In genomic region chr5:94891565-94892362, GRCh38 we compare ENCODE assay signal across 21 cellular contexts.
"Had no signal": no experiment of that assay in that cellular context is flagged by ENCODE, and none has a peak within 500 bp of the region (broad histone marks: within the 10 kb centered on the region; RNA-seq: fewer than 3 reads in every experiment).

No MANE protein-coding gene starts in this region.

- DNase-seq: cortex of kidney; gastrocnemius medialis; heart left ventricle; kidney; left cardiac atrium; left lung; mesenchymal stem cell; midbrain; naive thymus-derived CD4-positive, alpha-beta T cell; nucleus accumbens; right cardiac atrium; sigmoid colon; stimulated activated CD4-positive, alpha-beta T cell treated with anti-CD3 and anti-CD28 coated beads, Interleukin-2, amount 100 ng/mL, for 24 hours; stimulated activated CD4-positive, alpha-beta T cell treated with anti-CD3 and anti-CD28 coated beads, Interleukin-4, amount 100 ng/mL, for 4 hours; stimulated activated naive CD8-positive, alpha-beta T cell treated with anti-CD3 and anti-CD28 coated beads, Interleukin-15, Interleukin-2, amounts not matched to agents 100 U/mL and 50 U/mL, for 24 hours; substantia nigra; testis; tibial artery had no signal

- ATAC-seq: gastrocnemius medialis; heart left ventricle; left cardiac atrium; left lung; naive thymus-derived CD4-positive, alpha-beta T cell; right cardiac atrium; stimulated activated memory B cell treated with anti-CD40 and anti-IgM and Interleukin-4, amounts not matched to agents 10 μg/mL and 1 μg/mL and 100 μg/mL, for 72 hours; stimulated activated naive CD8-positive, alpha-beta T cell treated with anti-CD3 and anti-CD28 coated beads, Interleukin-15, Interleukin-2, amounts not matched to agents 100 U/mL and 50 U/mL, for 24 hours had no signal

- H3K27ac ChIP-seq: gastrocnemius medialis, heart left ventricle, hepatocyte, left lung, prostate gland, sigmoid colon, testis, tibial artery had no signal

- H3K4me3 ChIP-seq: gastrocnemius medialis, heart left ventricle, hepatocyte, left lung, prostate gland, sigmoid colon, testis, tibial artery had no signal

- H2AFZ ChIP-seq: hepatocyte had no signal

- H3K4me2 ChIP-seq: hepatocyte had no signal

- H3K36me3 ChIP-seq: gastrocnemius medialis, prostate gland, sigmoid colon, tibial artery had no signal

- FAIRE-seq: kidney had no signal

- H3K79me2 ChIP-seq: hepatocyte had no signal

- H3K27me3 ChIP-seq: gastrocnemius medialis, heart left ventricle, hepatocyte, left lung, sigmoid colon, testis, tibial artery had no signal

- H3K4me1 ChIP-seq: gastrocnemius medialis, heart left ventricle, left lung, prostate gland, sigmoid colon, testis, tibial artery had no signal

- H3K9me3 ChIP-seq: gastrocnemius medialis, heart left ventricle, left lung, prostate gland, sigmoid colon, testis, tibial artery had no signal
